27 cellular contexts compared by ENCODE assay signal in genomic region chr1:10818262-10819197, GRCh38. TPM values are rescaled to one million over a fixed set of nuclear protein-coding genes. Genes with fewer than 3 reads are reported as not detected.
DNase-seq lines count a peak whose midpoint lies in the region; ATAC-seq and TF ChIP-seq lines count a peak whose summit lies in the region.
"Had no signal": no experiment of that assay in that cellular context is flagged by ENCODE, and none has a peak within 500 bp of the region (broad histone marks: within the 10 kb centered on the region; RNA-seq: fewer than 3 reads in every experiment).

No MANE protein-coding gene starts in this region.

- in situ Hi-C loops in transverse colon (cut with MboI; ENCODE audit: low pct_ligation_motif_present in 1 of 4, low pct_unique_long_range_greater_than_20kb in 1 of 4, low sequenced_read_pairs in 3 of 4), result no loop called here

- H3K4me1 ChIP-seq in esophagus squamous epithelium (peaks cover 31 to 81% (median 44%) of the 10 kb centered on the region in 3 donors), lower lobe of right lung (no peaks in the 10 kb centered on the region), transverse colon (peaks cover 12 to 43% (median 31%) of the 10 kb centered on the region in 4 donors)
- H3K4me1 ChIP-seq: sigmoid colon had no signal

- H3K4me3 ChIP-seq in esophagus squamous epithelium, result no peak overlapping the region
- H3K4me3 ChIP-seq in lower lobe of right lung, result no peak overlapping the region
- H3K4me3 ChIP-seq in transverse colon, result no peak overlapping the region
- H3K4me3 ChIP-seq: coronary artery, sigmoid colon, SK-N-MC had no signal

- H3K36me3 ChIP-seq in esophagus squamous epithelium (no peaks in the 10 kb centered on the region), lower lobe of right lung (no peaks in the 10 kb centered on the region), transverse colon (no peaks in the 10 kb centered on the region)
- H3K36me3 ChIP-seq: brain microvascular endothelial cell, sigmoid colon had no signal

- peak overlapping the region; percentile 49 to 77 (median 68) for H3K27ac ChIP-seq in esophagus squamous epithelium
- H3K27ac ChIP-seq in lower lobe of right lung, result no peak overlapping the region
- peak overlapping the region; percentile 61 to 77 (median 67) for H3K27ac ChIP-seq in transverse colon
- H3K27ac ChIP-seq: 22Rv1, brain microvascular endothelial cell, coronary artery, sigmoid colon, SK-N-MC had no signal

- no peaks in the 10 kb centered on the region for H3K36me3 Mint-ChIP-seq in activated T-cell treated with anti-CD3 and anti-CD28 coated beads, Interleukin-2, amount 50 U/mL, for 24 hours (ENCODE audit: low read depth)
- H3K36me3 Mint-ChIP-seq: CD4-positive, CD25-positive, alpha-beta regulatory T cell; type B pancreatic cell had no signal

- no peaks in the 10 kb centered on the region for H3K27me3 ChIP-seq in esophagus squamous epithelium
- no peaks in the 10 kb centered on the region for H3K27me3 ChIP-seq in lower lobe of right lung (ENCODE audit: low read depth)
- H3K27me3 ChIP-seq in transverse colon, result no peaks in the 10 kb centered on the region
- H3K27me3 ChIP-seq: sigmoid colon had no signal

- DNase-seq in NCI-H345 (lab: John Stamatoyannopoulos, UW) (peak; percentile 24), NCI-H345 treated with DMSO at 0.1 percent for 48 hours (lab: John Stamatoyannopoulos, UW; ENCODE audit: unreplicated experiment) (no peak), esophagus squamous epithelium (lab: John Stamatoyannopoulos, UW) (no peak), lower lobe of right lung (peak; percentile 66), transverse colon (peak; percentile 91)
- no peak for DNase-seq in activated T-cell treated with anti-CD3 and anti-CD28 coated beads, Interleukin-2, amount 50 U/mL, for 24 hours
- DNase-seq: activated CD4-positive, alpha-beta T cell treated with anti-CD3 and anti-CD28 coated beads for 4 hours; activated naive CD4-positive, alpha-beta T cell treated with Interleukin-2 at 50 U/mL for 16 hours; activated T-cell treated with anti-CD3 and anti-CD28 coated beads, Interleukin-2, amount 50 U/mL, for 48 hours; brain microvascular endothelial cell; CD4-positive, CD25-positive, alpha-beta regulatory T cell; DMS 273 treated with DMSO at 0.1 percent for 48 hours; KBM-7; kidney glomerular epithelial cell; NCI-H1436 treated with DMSO at 0.1 percent for 48 hours; NCI-H526 treated with DMSO at 0.1 percent for 48 hours; sigmoid colon; stimulated activated CD4-positive, alpha-beta T cell treated with anti-CD3 and anti-CD28 coated beads, Interleukin-15, amount 100 ng/mL, for 24 hours; stimulated activated naive CD8-positive, alpha-beta T cell treated with anti-CD3 and anti-CD28 coated beads, Interleukin-15, amount 100 ng/mL, for 72 hours; T-helper 17 cell had no signal

- TF ChIP-seq CTCF in esophagus squamous epithelium (IDR thresholded peaks at IDR 0.05) (no peak), lower lobe of right lung (IDR thresholded peaks at IDR 0.05) (no peak), transverse colon (IDR thresholded peaks at IDR 0.05) (no peak)

- H3K27me3 Mint-ChIP-seq in activated T-cell treated with anti-CD3 and anti-CD28 coated beads, Interleukin-2, amount 50 U/mL, for 24 hours, result peaks cover 2% of the 10 kb centered on the region

- H3K4me1 Mint-ChIP-seq in activated T-cell treated with anti-CD3 and anti-CD28 coated beads, Interleukin-2, amount 50 U/mL, for 24 hours (ENCODE audit: low read depth), result no peaks in the 10 kb centered on the region
- H3K4me1 Mint-ChIP-seq: CD4-positive, CD25-positive, alpha-beta regulatory T cell; nephron; stimulated activated naive CD8-positive, alpha-beta T cell treated with anti-CD3 and anti-CD28 coated beads, Interleukin-15, amount 100 ng/mL, for 72 hours had no signal

- intact Hi-C loops in esophagus squamous epithelium (cut with DNase I), result no loop called here
- intact Hi-C loops in lower lobe of right lung (cut with DNase I), result no loop called here
- intact Hi-C loops in transverse colon (cut with DNase I; ENCODE audit: low total_unique reads), result no loop called here

- no peak overlapping the region for H3K27ac Mint-ChIP-seq in activated T-cell treated with anti-CD3 and anti-CD28 coated beads, Interleukin-2, amount 50 U/mL, for 24 hours
- H3K27ac Mint-ChIP-seq: CD4-positive, CD25-positive, alpha-beta regulatory T cell; nephron; stimulated activated naive CD8-positive, alpha-beta T cell treated with anti-CD3 and anti-CD28 coated beads, Interleukin-15, amount 100 ng/mL, for 72 hours; T-helper 17 cell; type B pancreatic cell had no signal

- peak; percentile 97 for TF ChIP-seq EP300 in transverse colon (IDR thresholded peaks at IDR 0.05; ENCODE audit: low read depth)

- WGBS in esophagus squamous epithelium, 2 donors, result 36 to 44% methylated on average over 5 to 6 of the region's 17 CpGs
- WGBS in transverse colon (ENCODE audit: low coverage in 1 of 2), 2 donors, result 20 to 62% methylated on average over 1 to 16 of the region's 17 CpGs

- H3K9me3 ChIP-seq in esophagus squamous epithelium (no peaks in the 10 kb centered on the region), lower lobe of right lung (no peaks in the 10 kb centered on the region), transverse colon (no peaks in the 10 kb centered on the region)
- H3K9me3 ChIP-seq: sigmoid colon had no signal

- no peak for TF ChIP-seq POLR2A in esophagus squamous epithelium (IDR thresholded peaks at IDR 0.05)
- no peak for TF ChIP-seq POLR2A in transverse colon (IDR thresholded peaks at IDR 0.05)

- H3K4me3 Mint-ChIP-seq in activated T-cell treated with anti-CD3 and anti-CD28 coated beads, Interleukin-2, amount 50 U/mL, for 24 hours, result no peak overlapping the region
- H3K4me3 Mint-ChIP-seq: CD4-positive, CD25-positive, alpha-beta regulatory T cell; nephron; stimulated activated naive CD8-positive, alpha-beta T cell treated with anti-CD3 and anti-CD28 coated beads, Interleukin-15, amount 100 ng/mL, for 72 hours; T-helper 17 cell; type B pancreatic cell had no signal

- peak; percentile 35 to 62 for ATAC-seq in lower lobe of right lung
- no peak for ATAC-seq in HG03196 (IDR thresholded peaks at IDR 0.05; ENCODE audit: unreplicated experiment)
- no peak for ATAC-seq in GM21576 (IDR thresholded peaks at IDR 0.05; ENCODE audit: unreplicated experiment)
- ATAC-seq: stimulated activated naive CD8-positive, alpha-beta T cell treated with anti-CD3 and anti-CD28 coated beads, Interleukin-15, amount 100 ng/mL, for 72 hours; T-helper 17 cell had no signal

- H3K9me3 Mint-ChIP-seq in activated T-cell treated with anti-CD3 and anti-CD28 coated beads, Interleukin-2, amount 50 U/mL, for 24 hours, result no peaks in the 10 kb centered on the region
- H3K9me3 Mint-ChIP-seq: CD4-positive, CD25-positive, alpha-beta regulatory T cell; nephron; stimulated activated naive CD8-positive, alpha-beta T cell treated with anti-CD3 and anti-CD28 coated beads, Interleukin-15, amount 100 ng/mL, for 72 hours; type B pancreatic cell had no signal

RNA-seq across cellular contexts. Expression of gene CASZ1, which starts 22.1 kb away (rescaled TPM):
- total RNA-seq in esophagus squamous epithelium (10 to 100 TPM; 13.1 to 33.7 (median 20.9) TPM), lower lobe of right lung (47.5 TPM), transverse colon (100 to 1,000 TPM in 2 of 4 donors, 10 to 100 TPM in 2; 39.1 to 215 (median 115) TPM)

Comparison
In these comparisons a context has a peak if more than half of its experiments do, and no peak if none do; other contexts are left out.
1. DNase-seq: peak in NCI-H345 (single experiment), lower lobe of right lung (single experiment) and transverse colon (single experiment); none in NCI-H345 treated with DMSO at 0.1 percent for 48 hours (single experiment), esophagus squamous epithelium (single experiment) and activated T-cell treated with anti-CD3 and anti-CD28 coated beads, Interleukin-2, amount 50 U/mL, for 24 hours (single experiment).
2. ATAC-seq: peak in lower lobe of right lung (2 of 2); none in HG03196 (single experiment) and GM21576 (single experiment).